Comparison of ENCODE assay signal across 24 cellular contexts in genomic region chr6:65452333-65452732, GRCh38.
"Had no signal": no experiment of that assay in that cellular context is flagged by ENCODE, and none has a peak within 500 bp of the region (broad histone marks: within the 10 kb centered on the region; RNA-seq: fewer than 3 reads in every experiment).

No MANE protein-coding gene starts in this region.

- H3K4me3 ChIP-seq: colonic mucosa, coronary artery, dorsolateral prefrontal cortex, esophagus muscularis mucosa, esophagus squamous epithelium, gastrocnemius medialis, gastroesophageal sphincter, heart left ventricle, heart right ventricle had no signal

- H3K4me1 ChIP-seq: colonic mucosa, esophagus muscularis mucosa, esophagus squamous epithelium, foreskin keratinocyte, gastrocnemius medialis, gastroesophageal sphincter, heart left ventricle had no signal

- H3K36me3 ChIP-seq: colonic mucosa, esophagus muscularis mucosa, esophagus squamous epithelium, gastrocnemius medialis, gastroesophageal sphincter, heart left ventricle, heart right ventricle had no signal

- H3K27ac ChIP-seq: colonic mucosa, coronary artery, dorsolateral prefrontal cortex, epithelial cell of prostate, esophagus muscularis mucosa, esophagus squamous epithelium, foreskin keratinocyte, gastrocnemius medialis, gastroesophageal sphincter, heart left ventricle, heart right ventricle had no signal

- DNase-seq: colonic mucosa; cortex of kidney; dermis blood vessel endothelial cell; dorsolateral prefrontal cortex; effector CD4-positive, alpha-beta T cell; effector CD8-positive, alpha-beta T cell; effector memory CD4-positive, alpha-beta T cell; effector memory CD8-positive, alpha-beta T cell; endodermal cell; erythroblast; esophagus squamous epithelium; foreskin fibroblast; foreskin keratinocyte; foreskin melanocyte; gastrocnemius medialis; glutamatergic neuron; head of caudate nucleus; heart left ventricle; heart right ventricle had no signal

- H3K27me3 ChIP-seq: colonic mucosa, dorsolateral prefrontal cortex, esophagus muscularis mucosa, esophagus squamous epithelium, foreskin keratinocyte, gastrocnemius medialis, gastroesophageal sphincter, heart left ventricle, heart right ventricle had no signal

- ATAC-seq: effector memory CD8-positive, alpha-beta T cell; esophagus mucosa; foreskin keratinocyte; gastrocnemius medialis; gastroesophageal sphincter; heart left ventricle; heart right ventricle had no signal

- H3K9me3 ChIP-seq: colonic mucosa, esophagus muscularis mucosa, esophagus squamous epithelium, gastrocnemius medialis, gastroesophageal sphincter, heart left ventricle had no signal
